ENCODE assay signal across 7 cellular contexts in genomic region chr12:1592444-1593231, GRCh38. TPM values are rescaled to one million over a fixed set of nuclear protein-coding genes. Genes with fewer than 3 reads are reported as not detected.
A peak's percentile ranks its signal among the peaks of the same experiment; 100 is the strongest.
DNase-seq lines count a peak whose midpoint lies in the region; ATAC-seq and TF ChIP-seq lines count a peak whose summit lies in the region.

No MANE protein-coding gene starts in this region.

- no peaks in the 10 kb centered on the region for H3K27me3 ChIP-seq in lower lobe of right lung (ENCODE audit: low read depth)

- TF ChIP-seq POLR2A in NB4 (IDR thresholded peaks at IDR 0.05; ENCODE audit: extremely low read depth, insufficient read length), result no peak

- H3K27ac ChIP-seq in cingulate gyrus (ENCODE audit: low read depth, low read length) (peak overlapping the region; percentile 93), lower lobe of right lung (peak overlapping the region; percentile 83)

- TF ChIP-seq CTCF in GM13977 (IDR thresholded peaks at IDR 0.05; ENCODE audit: extremely low read depth, insufficient read depth, missing control alignments) (no peak), NB4 (IDR thresholded peaks at IDR 0.05; ENCODE audit: low read depth, low read length) (no peak), lower lobe of right lung (IDR thresholded peaks at IDR 0.05) (no peak)

- in situ Hi-C loops in GM13977 (cut with MboI; ENCODE audit: low pct_unique_long_range_greater_than_20kb, low sequenced_read_pairs, unreplicated experiment), result no loop called here

- intact Hi-C loops in lower lobe of right lung (cut with DNase I), result no loop called here

- peak; percentile 42 to 44 for ATAC-seq in activated CD4-positive, CD25-positive, alpha-beta regulatory T cell treated with anti-CD3 and anti-CD28 coated beads, Interleukin-2, amount 50 U/mL, for 24 hours
- peak; percentile 4 to 9 for ATAC-seq in lower lobe of right lung
- ATAC-seq in HG03565 (IDR thresholded peaks at IDR 0.05; ENCODE audit: unreplicated experiment), result no peak

- DNase-seq in GM13977 (ENCODE audit: low spot score) (peak; percentile 49), NB4 (ENCODE audit: low read depth) (peak; percentile 75), lower lobe of right lung (peak; percentile 47)
- peak; percentile 25 for DNase-seq in stimulated activated CD8-positive, alpha-beta memory T cell treated with anti-CD3 and anti-CD28 coated beads, Interleukin-12 subunit alpha, Interleukin-12 subunit beta, amount 100 ng/mL, for 1 hour (ENCODE audit: low read depth)

- peaks cover 70% of the 10 kb centered on the region for H3K4me1 ChIP-seq in lower lobe of right lung

- H3K4me3 ChIP-seq in NB4 (ENCODE audit: low read depth, low read length) (peak overlapping the region; percentile 76), lower lobe of right lung (peak overlapping the region; percentile 92)

- no peaks in the 10 kb centered on the region for H3K36me3 ChIP-seq in lower lobe of right lung

- H3K9me3 ChIP-seq in lower lobe of right lung, result no peaks in the 10 kb centered on the region

RNA-seq across cellular contexts. Expression of gene FBXL14, which starts 1.7 kb away (rescaled TPM):
- total RNA-seq in lower lobe of right lung, result 16.6 TPM

RNA-seq across cellular contexts. Expression of gene WNT5B, which starts 36.4 kb away (rescaled TPM):
- total RNA-seq in lower lobe of right lung, result 6.1 TPM

Comparison
In these comparisons a context has a peak if more than half of its experiments do, and no peak if none do; other contexts are left out.
1. DNase-seq: peak in every context shown above with its lines; median percentile 75 in NB4; 49 in GM13977; 47 in lower lobe of right lung; 25 in stimulated activated CD8-positive, alpha-beta memory T cell treated with anti-CD3 and anti-CD28 coated beads, Interleukin-12 subunit alpha, Interleukin-12 subunit beta, amount 100 ng/mL, for 1 hour.